ENCODE assay signal across 25 cellular contexts in genomic region chr10:61931620-61932332, GRCh38. TPM values are rescaled to one million over a fixed set of nuclear protein-coding genes. Genes with fewer than 3 reads are reported as not detected.
DNase-seq lines count a peak whose midpoint lies in the region; ATAC-seq, FAIRE-seq and TF ChIP-seq lines count a peak whose summit lies in the region.
"Had no signal": no experiment of that assay in that cellular context is flagged by ENCODE, and none has a peak within 500 bp of the region (broad histone marks: within the 10 kb centered on the region; RNA-seq: fewer than 3 reads in every experiment).

No MANE protein-coding gene starts in this region.

- no peaks in the 10 kb centered on the region for H3K36me3 Mint-ChIP-seq in MCF 10A (ENCODE audit: insufficient read depth, unreplicated experiment)
- peaks cover 71% of the 10 kb centered on the region for H3K36me3 Mint-ChIP-seq in stimulated activated memory B cell treated with anti-CD40 and anti-IgM and Interleukin-4, amounts not matched to agents 10 μg/mL and 1 μg/mL and 100 μg/mL, for 72 hours

- H3K4me3 Mint-ChIP-seq in MCF 10A (ENCODE audit: unreplicated experiment) = no peak overlapping the region
- H3K4me3 Mint-ChIP-seq in stimulated activated memory B cell treated with anti-CD40 and anti-IgM and Interleukin-4, amounts not matched to agents 10 μg/mL and 1 μg/mL and 100 μg/mL, for 72 hours = no peak overlapping the region
- H3K4me3 Mint-ChIP-seq: neural crest cell had no signal

- peaks cover 8% of the 10 kb centered on the region for H3K4me1 Mint-ChIP-seq in MCF 10A (ENCODE audit: insufficient read depth, unreplicated experiment)
- H3K4me1 Mint-ChIP-seq in stimulated activated memory B cell treated with anti-CD40 and anti-IgM and Interleukin-4, amounts not matched to agents 10 μg/mL and 1 μg/mL and 100 μg/mL, for 72 hours = peaks cover 44% of the 10 kb centered on the region
- H3K4me1 Mint-ChIP-seq: neural crest cell had no signal

- no TSS peak for BruUV-seq in MCF 10A (replicated peaks; lab: Mats Ljungman, UMichigan)

- intact Hi-C loops in MCF 10A (cut with micrococcal nuclease) (no loop called here), breast epithelium (cut with DNase I; ENCODE audit: low total_unique reads) (loop anchor here (2.0 kb wide), 1 partner anchor 19 kb away; no protein-coding TSS in a partner anchor), ascending aorta (cut with DNase I) (no loop called here), uterus (cut with DNase I; ENCODE audit: low total_unique reads) (no loop called here)

- H3K4me1 ChIP-seq in breast epithelium (no peaks in the 10 kb centered on the region), ascending aorta (peaks cover 0 to 9% of the 10 kb centered on the region in 2 donors), uterus (no peaks in the 10 kb centered on the region)

- no peak overlapping the region for H3K4me3 ChIP-seq in breast epithelium
- H3K4me3 ChIP-seq in bronchial epithelial cell (ENCODE audit: low read depth, low read length) = no peak overlapping the region
- H3K4me3 ChIP-seq in ascending aorta = no peak overlapping the region
- H3K4me3 ChIP-seq in uterus = no peak overlapping the region
- H3K4me3 ChIP-seq: BLaER1, mucosa of descending colon, sigmoid colon had no signal

- CTCF ChIA-PET in MCF 10A (lab: Yijun Ruan, JAX) = interaction anchor here (0.6 kb wide), 1 partner anchor 339 kb away, joined by 3 read pairs; no protein-coding TSS in a partner anchor
- CTCF ChIA-PET in RWPE1 (lab: Yijun Ruan, JAX) = no interaction called here

- no peak for TF ChIP-seq CTCF in MCF 10A (IDR thresholded peaks at IDR 0.05; ENCODE audit: unreplicated experiment)
- no peak for TF ChIP-seq CTCF in breast epithelium (IDR thresholded peaks at IDR 0.05)
- TF ChIP-seq CTCF in RWPE1 (conservative IDR thresholded peaks at IDR 0.05; ENCODE audit: low read depth) = no peak
- TF ChIP-seq CTCF in bronchial epithelial cell (IDR thresholded peaks at IDR 0.05; ENCODE audit: insufficient read depth, low read length, severe bottlenecking) = no peak
- TF ChIP-seq CTCF in ascending aorta (IDR thresholded peaks at IDR 0.05) = no peak
- TF ChIP-seq CTCF in uterus (IDR thresholded peaks at IDR 0.05) = no peak

- H3K9me3 ChIP-seq in breast epithelium = no peaks in the 10 kb centered on the region
- H3K9me3 ChIP-seq in ascending aorta = peaks cover 0 to 12% of the 10 kb centered on the region in 2 donors
- H3K9me3 ChIP-seq in uterus = no peaks in the 10 kb centered on the region
- H3K9me3 ChIP-seq: mucosa of descending colon, sigmoid colon had no signal

- no peak overlapping the region for H3K27ac Mint-ChIP-seq in MCF 10A (ENCODE audit: low read depth, unreplicated experiment)
- peak overlapping the region; percentile 43 for H3K27ac Mint-ChIP-seq in stimulated activated memory B cell treated with anti-CD40 and anti-IgM and Interleukin-4, amounts not matched to agents 10 μg/mL and 1 μg/mL and 100 μg/mL, for 72 hours
- H3K27ac Mint-ChIP-seq: immature natural killer cell had no signal

- no peaks in the 10 kb centered on the region for H3K27me3 Mint-ChIP-seq in MCF 10A (ENCODE audit: insufficient read depth, unreplicated experiment)
- no peaks in the 10 kb centered on the region for H3K27me3 Mint-ChIP-seq in stimulated activated memory B cell treated with anti-CD40 and anti-IgM and Interleukin-4, amounts not matched to agents 10 μg/mL and 1 μg/mL and 100 μg/mL, for 72 hours

- no peak for TF ChIP-seq POLR2A in breast epithelium (IDR thresholded peaks at IDR 0.05)
- no peak for TF ChIP-seq POLR2A in uterus (IDR thresholded peaks at IDR 0.05)

- FAIRE-seq in bronchial epithelial cell (lab: Jason Lieb, UNC) = no peak
- FAIRE-seq: H1 had no signal

- POLR2A ChIA-PET in MCF 10A (lab: Yijun Ruan, JAX) = interaction anchor here (4.2 kb wide), 1 partner anchor 29 kb away, joined by 20 read pairs; the partner anchor contains the start of gene ARID5B
- POLR2A ChIA-PET in RWPE1 (lab: Yijun Ruan, JAX; ENCODE audit: low non-redundant PET) = interaction anchor here (0.5 kb wide), 1 partner anchor 30 kb away, joined by 3 read pairs; no protein-coding TSS in a partner anchor

- no peaks in the 10 kb centered on the region for H3K9me3 Mint-ChIP-seq in MCF 10A (ENCODE audit: unreplicated experiment)
- peaks cover 3% of the 10 kb centered on the region for H3K9me3 Mint-ChIP-seq in stimulated activated memory B cell treated with anti-CD40 and anti-IgM and Interleukin-4, amounts not matched to agents 10 μg/mL and 1 μg/mL and 100 μg/mL, for 72 hours
- H3K9me3 Mint-ChIP-seq: immature natural killer cell had no signal

- no peak for ATAC-seq in stimulated activated memory B cell treated with anti-CD40 and anti-IgM and Interleukin-4, amounts not matched to agents 10 μg/mL and 1 μg/mL and 100 μg/mL, for 72 hours
- ATAC-seq in HG02840 (IDR thresholded peaks at IDR 0.05; ENCODE audit: low FRiP score, unreplicated experiment) = no peak
- ATAC-seq: left ventricle myocardium superior, mucosa of descending colon had no signal

- DNase-seq in MCF 10A (ENCODE audit: unreplicated experiment) = peak; percentile 25
- DNase-seq in breast epithelium (ENCODE audit: low spot score in 2 of 2) = no peak
- peak; percentile 40 for DNase-seq in RWPE1 (ENCODE audit: low spot score)
- DNase-seq in bronchial epithelial cell (ENCODE audit: low read depth) = peak; percentile 80
- DNase-seq in ascending aorta (ENCODE audit: low spot score in 2 of 2) = no peak
- no peak for DNase-seq in uterus
- DNase-seq: activated CD4-positive, alpha-beta T cell treated with anti-CD3 and anti-CD28 coated beads, Interleukin-2, amount 50 U/mL, for 4 hours; anterior cingulate cortex; EL; erythroblast; foreskin melanocyte; immature natural killer cell; left ventricle myocardium superior; mucosa of descending colon; NCI-H187; NCI-H82; posterior cingulate gyrus; sigmoid colon; substantia nigra; WERI-Rb-1 had no signal

- H3K27me3 ChIP-seq in breast epithelium (no peaks in the 10 kb centered on the region), bronchial epithelial cell (ENCODE audit: control insufficient read depth, insufficient read depth, low read length) (no peaks in the 10 kb centered on the region), ascending aorta (no peaks in the 10 kb centered on the region), uterus (no peaks in the 10 kb centered on the region)
- H3K27me3 ChIP-seq: BLaER1, sigmoid colon had no signal

- H3K36me3 ChIP-seq in breast epithelium = no peaks in the 10 kb centered on the region
- no peaks in the 10 kb centered on the region for H3K36me3 ChIP-seq in bronchial epithelial cell (ENCODE audit: control insufficient read depth, insufficient read depth, low read length)
- no peaks in the 10 kb centered on the region for H3K36me3 ChIP-seq in ascending aorta
- H3K36me3 ChIP-seq in uterus = no peaks in the 10 kb centered on the region
- H3K36me3 ChIP-seq: sigmoid colon, WERI-Rb-1 had no signal

- H3K27ac ChIP-seq in breast epithelium (no peak overlapping the region), RWPE1 (no peak overlapping the region), ascending aorta (no peak overlapping the region), uterus (no peak overlapping the region)
- H3K27ac ChIP-seq: BLaER1, sigmoid colon, WERI-Rb-1 had no signal

RNA-seq across cellular contexts. Expression of gene ARID5B, which starts 30.3 kb away (rescaled TPM):
- total RNA-seq in MCF 10A (2022) (10.9 and 12.2 TPM in 2 replicates), breast epithelium (100 to 1,000 TPM in 2 of 3 donors, 10 to 100 TPM in 1; 89.5 to 166 (median 125) TPM), bronchial epithelial cell (7.1 and 13.7 TPM in 2 replicates), ascending aorta (92.5 TPM), uterus (10 to 100 TPM; 38.7 to 64.1 (median 56.6) TPM)

Comparison
In these comparisons a context has a peak if more than half of its experiments do, and no peak if none do; other contexts are left out.
1. DNase-seq: peak in MCF 10A (single experiment), RWPE1 (single experiment) and bronchial epithelial cell (single experiment); none in breast epithelium (0 of 2), ascending aorta (0 of 2) and uterus (0 of 2).